17 cellular contexts compared by ENCODE assay signal in the genomic region with DNA sequence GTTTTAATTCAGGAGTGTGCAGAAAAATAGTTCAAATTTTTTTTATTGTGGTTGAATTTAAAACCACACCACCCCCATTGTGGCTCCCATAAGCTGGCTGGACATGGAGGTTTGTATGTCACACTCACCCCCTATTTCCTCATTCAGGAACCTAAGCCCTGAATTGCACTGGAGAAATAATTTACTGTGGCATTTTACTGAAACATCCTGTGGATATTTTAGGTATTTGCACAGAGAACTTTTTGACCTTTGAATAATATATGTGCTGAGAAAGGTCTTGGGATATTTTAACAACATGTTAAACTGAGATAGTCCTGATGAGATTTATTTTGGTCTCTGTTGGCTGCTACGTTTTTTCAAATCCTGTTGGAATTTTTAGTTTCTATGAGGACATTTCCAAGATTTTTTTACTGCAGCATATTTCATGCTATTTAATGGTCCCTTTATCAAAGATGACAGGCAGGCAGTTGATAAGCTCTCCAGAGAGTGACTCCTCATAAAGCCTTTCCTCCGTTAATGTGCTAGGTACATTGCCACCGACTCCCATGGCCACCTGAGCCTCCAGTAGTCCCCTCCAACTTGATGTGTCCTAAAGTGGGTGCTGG. TPM values are rescaled to one million over a fixed set of nuclear protein-coding genes. Genes with fewer than 3 reads are reported as not detected.
DNase-seq lines count a peak whose midpoint lies in the region; ATAC-seq, FAIRE-seq and TF ChIP-seq lines count a peak whose summit lies in the region.
"Had no signal": no experiment of that assay in that cellular context is flagged by ENCODE, and none has a peak within 500 bp of the region (broad histone marks: within the 10 kb centered on the region; RNA-seq: fewer than 3 reads in every experiment).

No MANE protein-coding gene starts in this region.

- no peaks in the 10 kb centered on the region for H3K36me3 Mint-ChIP-seq in astrocyte (ENCODE audit: low read depth, unreplicated experiment)
- H3K36me3 Mint-ChIP-seq in mesothelial cell of epicardium, result no peaks in the 10 kb centered on the region
- no peaks in the 10 kb centered on the region for H3K36me3 Mint-ChIP-seq in activated T-helper 17 cell treated with anti-CD3 and anti-CD28 coated beads, Interleukin-2, amount 50 U/mL, for 72 hours (ENCODE audit: low read depth)
- H3K36me3 Mint-ChIP-seq: CD8-positive, alpha-beta memory T cell had no signal

- H3K27me3 ChIP-seq in astrocyte (ENCODE audit: insufficient read depth, low read length), result no peaks in the 10 kb centered on the region
- H3K27me3 ChIP-seq: BLaER1 had no signal

- H3K79me2 ChIP-seq in astrocyte (ENCODE audit: insufficient read depth, low read length), result no peaks in the 10 kb centered on the region

- H3K9ac ChIP-seq in astrocyte (ENCODE audit: low read length), result no peak overlapping the region
- H3K9ac ChIP-seq: BLaER1 had no signal

- no peaks in the 10 kb centered on the region for H4K20me1 ChIP-seq in astrocyte (ENCODE audit: insufficient read depth, low read length)
- H4K20me1 ChIP-seq: BLaER1 had no signal

- peaks cover 5% of the 10 kb centered on the region for H3K27me3 Mint-ChIP-seq in astrocyte (ENCODE audit: low read depth, unreplicated experiment)
- no peaks in the 10 kb centered on the region for H3K27me3 Mint-ChIP-seq in mesothelial cell of epicardium (ENCODE audit: low read depth)
- peaks cover 15% of the 10 kb centered on the region for H3K27me3 Mint-ChIP-seq in activated T-helper 17 cell treated with anti-CD3 and anti-CD28 coated beads, Interleukin-2, amount 50 U/mL, for 72 hours

- no peak for TF ChIP-seq CTCF in HEK293 (tag by site-specific recombination; IDR thresholded peaks at IDR 0.05)
- TF ChIP-seq CTCF in astrocyte (IDR thresholded peaks at IDR 0.05; ENCODE audit: insufficient read depth, low read depth, low read length), result no peak
- no peak for TF ChIP-seq CTCF in mesothelial cell of epicardium (IDR thresholded peaks at IDR 0.05; ENCODE audit: unreplicated experiment)

- H3K9me3 ChIP-seq in HEK293 (ENCODE audit: control insufficient read depth, insufficient read depth, low read depth, low read length) (no peaks in the 10 kb centered on the region), astrocyte (ENCODE audit: insufficient read depth, low read depth, low read length) (no peaks in the 10 kb centered on the region)
- H3K9me3 ChIP-seq: BLaER1 had no signal

- H3K4me1 ChIP-seq in HEK293 (ENCODE audit: control insufficient read depth, insufficient read depth, low read length) (peaks cover 16% of the 10 kb centered on the region), astrocyte (ENCODE audit: insufficient read depth, low read length) (no peaks in the 10 kb centered on the region)
- H3K4me1 ChIP-seq: BLaER1 had no signal

- H3K36me3 ChIP-seq in HEK293 (ENCODE audit: control insufficient read depth in 2 of 2, insufficient read depth in 1 of 2, low read length in 2 of 2) (no peaks in the 10 kb centered on the region), astrocyte (ENCODE audit: insufficient read depth, low read length) (no peaks in the 10 kb centered on the region)
- H3K36me3 ChIP-seq: BLaER1 had no signal

- CTCF ChIA-PET in HEK293 (lab: Yijun Ruan, JAX), result interaction anchor here (0.6 to 0.9 kb wide), 3 partner anchors 11 to 457 kb away, joined by 3 read pairs; no protein-coding TSS in a partner anchor

- H2AFZ ChIP-seq in astrocyte (ENCODE audit: low read depth, low read length), result no peak overlapping the region
- H2AFZ ChIP-seq: GM23338 had no signal

- H3K4me1 Mint-ChIP-seq in astrocyte (ENCODE audit: low read depth, unreplicated experiment) (peaks cover 12% of the 10 kb centered on the region), mesothelial cell of epicardium (peaks cover 40% of the 10 kb centered on the region)
- H3K4me1 Mint-ChIP-seq in activated T-helper 17 cell treated with anti-CD3 and anti-CD28 coated beads, Interleukin-2, amount 50 U/mL, for 72 hours, result no peaks in the 10 kb centered on the region
- H3K4me1 Mint-ChIP-seq: CD8-positive, alpha-beta memory T cell had no signal

- H3K4me3 ChIP-seq in HEK293 (ENCODE audit: low read depth, low read length) (no peak overlapping the region), astrocyte (ENCODE audit: insufficient read depth, low read depth, low read length) (no peak overlapping the region)
- H3K4me3 ChIP-seq: BLaER1, GM23338, K562 had no signal

- no peaks in the 10 kb centered on the region for H3K9me3 Mint-ChIP-seq in astrocyte (ENCODE audit: unreplicated experiment)
- peaks cover 10% of the 10 kb centered on the region for H3K9me3 Mint-ChIP-seq in mesothelial cell of epicardium
- peaks cover 4% of the 10 kb centered on the region for H3K9me3 Mint-ChIP-seq in activated T-helper 17 cell treated with anti-CD3 and anti-CD28 coated beads, Interleukin-2, amount 50 U/mL, for 72 hours
- H3K9me3 Mint-ChIP-seq: GM23338, H9, HFFc6 had no signal

- ATAC-seq in activated T-helper 17 cell treated with anti-CD3 and anti-CD28 coated beads, Interleukin-2, amount 50 U/mL, for 72 hours (replicated peaks), result no peak
- ATAC-seq in HG03432 (IDR thresholded peaks at IDR 0.05; ENCODE audit: unreplicated experiment), result no peak
- ATAC-seq: GM23338, K562 had no signal

- no peak overlapping the region; the same call in 1 of the 2 replicates for H3K27ac ChIP-seq in HEK293 (ENCODE audit: extremely low read depth, low read depth, low read length)
- H3K27ac ChIP-seq in astrocyte (ENCODE audit: low read depth, low read length), result no peak overlapping the region
- H3K27ac ChIP-seq: BLaER1 had no signal

- no peak overlapping the region for H3K4me2 ChIP-seq in astrocyte (ENCODE audit: low read length)
- H3K4me2 ChIP-seq: BLaER1, GM23338 had no signal

- peak; percentile 70 for DNase-seq in EH (ENCODE audit: low read depth)
- DNase-seq in astrocyte (ENCODE audit: low read depth), result peak; percentile 16
- DNase-seq in mesothelial cell of epicardium (ENCODE audit: low spot score in 2 of 2, unreplicated experiment in 2 of 2), result no peak
- DNase-seq in activated T-cell treated with anti-CD3 and anti-CD28 coated beads, Interleukin-2, amount 50 U/mL, for 1 hour, result no peak
- no peak for DNase-seq in NCI-H524 (lab: John Stamatoyannopoulos, UW)
- DNase-seq: AML-193; CD8-positive, alpha-beta memory T cell; H9; HFFc6 had no signal

- no peak overlapping the region for H3K4me3 Mint-ChIP-seq in astrocyte (ENCODE audit: unreplicated experiment)
- no peak overlapping the region for H3K4me3 Mint-ChIP-seq in mesothelial cell of epicardium
- H3K4me3 Mint-ChIP-seq in activated T-helper 17 cell treated with anti-CD3 and anti-CD28 coated beads, Interleukin-2, amount 50 U/mL, for 72 hours, result no peak overlapping the region
- H3K4me3 Mint-ChIP-seq: CD8-positive, alpha-beta memory T cell; GM23338; H9; HFFc6 had no signal

- POLR2A ChIA-PET in HEK293 (lab: Yijun Ruan, JAX), result no interaction called here

- FAIRE-seq in astrocyte (lab: Jason Lieb, UNC), result no peak
- FAIRE-seq: GM12891, K562 had no signal

- H3K27ac Mint-ChIP-seq in astrocyte (ENCODE audit: unreplicated experiment) (no peak overlapping the region), mesothelial cell of epicardium (peak overlapping the region; percentile 67)
- H3K27ac Mint-ChIP-seq in activated T-helper 17 cell treated with anti-CD3 and anti-CD28 coated beads, Interleukin-2, amount 50 U/mL, for 72 hours, result no peak overlapping the region
- H3K27ac Mint-ChIP-seq: CD8-positive, alpha-beta memory T cell; GM23338; H9; HFFc6 had no signal

TF ChIP-seq in HEK293, 187 proteins besides CTCF, POLR2A, EP300 and RAD21 (continues in another document):
- no peak for TF ChIP-seq ZBTB1 (tag by site-specific recombination; IDR thresholded peaks at IDR 0.05)
- TF ChIP-seq, protein P1, sequence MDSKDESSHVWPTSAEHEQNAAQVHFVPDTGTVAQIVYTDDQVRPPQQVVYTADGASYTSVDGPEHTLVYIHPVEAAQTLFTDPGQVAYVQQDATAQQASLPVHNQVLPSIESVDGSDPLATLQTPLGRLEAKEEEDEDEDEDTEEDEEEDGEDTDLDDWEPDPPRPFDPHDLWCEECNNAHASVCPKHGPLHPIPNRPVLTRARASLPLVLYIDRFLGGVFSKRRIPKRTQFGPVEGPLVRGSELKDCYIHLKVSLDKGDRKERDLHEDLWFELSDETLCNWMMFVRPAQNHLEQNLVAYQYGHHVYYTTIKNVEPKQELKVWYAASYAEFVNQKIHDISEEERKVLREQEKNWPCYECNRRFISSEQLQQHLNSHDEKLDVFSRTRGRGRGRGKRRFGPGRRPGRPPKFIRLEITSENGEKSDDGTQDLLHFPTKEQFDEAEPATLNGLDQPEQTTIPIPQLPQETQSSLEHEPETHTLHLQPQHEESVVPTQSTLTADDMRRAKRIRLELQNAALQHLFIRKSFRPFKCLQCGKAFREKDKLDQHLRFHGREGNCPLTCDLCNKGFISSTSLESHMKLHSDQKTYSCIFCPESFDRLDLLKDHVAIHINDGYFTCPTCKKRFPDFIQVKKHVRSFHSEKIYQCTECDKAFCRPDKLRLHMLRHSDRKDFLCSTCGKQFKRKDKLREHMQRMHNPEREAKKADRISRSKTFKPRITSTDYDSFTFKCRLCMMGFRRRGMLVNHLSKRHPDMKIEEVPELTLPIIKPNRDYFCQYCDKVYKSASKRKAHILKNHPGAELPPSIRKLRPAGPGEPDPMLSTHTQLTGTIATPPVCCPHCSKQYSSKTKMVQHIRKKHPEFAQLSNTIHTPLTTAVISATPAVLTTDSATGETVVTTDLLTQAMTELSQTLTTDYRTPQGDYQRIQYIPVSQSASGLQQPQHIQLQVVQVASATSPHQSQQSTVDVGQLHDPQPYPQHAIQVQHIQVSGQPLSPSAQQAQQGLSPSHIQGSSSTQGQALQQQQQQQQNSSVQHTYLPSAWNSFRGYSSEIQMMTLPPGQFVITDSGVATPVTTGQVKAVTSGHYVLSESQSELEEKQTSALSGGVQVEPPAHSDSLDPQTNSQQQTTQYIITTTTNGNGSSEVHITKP (tag by site-specific recombination; IDR thresholded peaks at IDR 0.05), result peak; percentile 36; the same call in 1 of the 2 replicates
- TF ChIP-seq, protein P2, sequence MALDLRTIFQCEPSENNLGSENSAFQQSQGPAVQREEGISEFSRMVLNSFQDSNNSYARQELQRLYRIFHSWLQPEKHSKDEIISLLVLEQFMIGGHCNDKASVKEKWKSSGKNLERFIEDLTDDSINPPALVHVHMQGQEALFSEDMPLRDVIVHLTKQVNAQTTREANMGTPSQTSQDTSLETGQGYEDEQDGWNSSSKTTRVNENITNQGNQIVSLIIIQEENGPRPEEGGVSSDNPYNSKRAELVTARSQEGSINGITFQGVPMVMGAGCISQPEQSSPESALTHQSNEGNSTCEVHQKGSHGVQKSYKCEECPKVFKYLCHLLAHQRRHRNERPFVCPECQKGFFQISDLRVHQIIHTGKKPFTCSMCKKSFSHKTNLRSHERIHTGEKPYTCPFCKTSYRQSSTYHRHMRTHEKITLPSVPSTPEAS (tag by site-specific recombination; IDR thresholded peaks at IDR 0.05), result no peak

RNA-seq across cellular contexts. Expression of a gene that starts 51.2 kb away (rescaled TPM):
- total RNA-seq in astrocyte, result 58.1 and 61.3 TPM in 2 replicates
- 39.7 to 45.1 TPM (median 43.6 TPM) in 3 replicates for total RNA-seq in mesothelial cell of epicardium
- total RNA-seq in activated T-helper 17 cell treated with anti-CD3 and anti-CD28 coated beads, Interleukin-2, amount 50 U/mL, for 72 hours, result 1 to 10 TPM; 1.5 to 3.5 TPM
- total RNA-seq: CD8-positive, alpha-beta memory T cell; G401; K562 had no signal

Comparison
In these comparisons a context has a peak if more than half of its experiments do, and no peak if none do; other contexts are left out.
1. DNase-seq: peak in EH (single experiment) and astrocyte (single experiment); none in mesothelial cell of epicardium (0 of 2), activated T-cell treated with anti-CD3 and anti-CD28 coated beads, Interleukin-2, amount 50 U/mL, for 1 hour (single experiment) and NCI-H524 (0 of 2).